In genomic region chr7:101233907-101234547, GRCh38 we compare ENCODE assay signal across 16 cellular contexts. TPM values are rescaled to one million over a fixed set of nuclear protein-coding genes. Genes with fewer than 3 reads are reported as not detected.
DNase-seq lines count a peak whose midpoint lies in the region; ATAC-seq, FAIRE-seq and TF ChIP-seq lines count a peak whose summit lies in the region.
"Had no signal": no experiment of that assay in that cellular context is flagged by ENCODE, and none has a peak within 500 bp of the region (broad histone marks: within the 10 kb centered on the region; RNA-seq: fewer than 3 reads in every experiment).

No MANE protein-coding gene starts in this region.

- FAIRE-seq in small intestine (lab: Jason Lieb, UNC), result no peak
- FAIRE-seq: H54 had no signal

- peaks cover 3% of the 10 kb centered on the region for H3K36me3 Mint-ChIP-seq in nephron progenitor cell (ENCODE audit: low read depth)
- H3K36me3 Mint-ChIP-seq: IgD-negative memory B cell had no signal

- H3K9me3 ChIP-seq in WERI-Rb-1 (ENCODE audit: severe bottlenecking) (no peaks in the 10 kb centered on the region), small intestine (ENCODE audit: control insufficient read depth, low read depth) (no peaks in the 10 kb centered on the region)

- TF ChIP-seq CTCF in WERI-Rb-1 (IDR thresholded peaks at IDR 0.05; ENCODE audit: low read depth, low read length) (no peak), nephron progenitor cell (IDR thresholded peaks at IDR 0.05) (no peak)

- H3K4me1 Mint-ChIP-seq in nephron progenitor cell, result peaks cover 36% of the 10 kb centered on the region

- 22 to 65% (median 43%) methylated on average over 20 to 21 of the region's 21 CpGs for WGBS in small intestine, 3 donors

- no peak for ATAC-seq in HG03432 (IDR thresholded peaks at IDR 0.05; ENCODE audit: unreplicated experiment)

- H3K27me3 Mint-ChIP-seq in nephron progenitor cell (ENCODE audit: low read depth, poor library complexity), result peaks cover 11% of the 10 kb centered on the region
- H3K27me3 Mint-ChIP-seq: IgD-negative memory B cell had no signal

- no peaks in the 10 kb centered on the region for H3K9me3 Mint-ChIP-seq in nephron progenitor cell
- H3K9me3 Mint-ChIP-seq: IgD-negative memory B cell had no signal

- H3K4me1 ChIP-seq in small intestine (ENCODE audit: control insufficient read depth in 2 of 2, insufficient read depth in 1 of 2, low read depth in 1 of 2, low read length in 1 of 2), result no peaks in the 10 kb centered on the region

- H3K4me3 Mint-ChIP-seq in nephron progenitor cell, result no peak overlapping the region
- H3K4me3 Mint-ChIP-seq: CD14-positive monocyte had no signal

- H3K27ac Mint-ChIP-seq in nephron progenitor cell, result no peak overlapping the region

- H3K4me3 ChIP-seq in WERI-Rb-1 (ENCODE audit: low read depth, low read length) (no peak overlapping the region), small intestine (ENCODE audit: low read depth in 1 of 2, low read length in 2 of 2) (peak overlapping the region in 1 of 2 donors; percentile 84)

- H3K27me3 ChIP-seq in WERI-Rb-1 (ENCODE audit: insufficient read depth, low read depth, severe bottlenecking), result no peaks in the 10 kb centered on the region
- no peaks in the 10 kb centered on the region for H3K27me3 ChIP-seq in small intestine (ENCODE audit: control insufficient read depth in 2 of 2, insufficient read depth in 2 of 2, low read length in 2 of 2)

- H3K36me3 ChIP-seq in WERI-Rb-1 (peaks cover 37% of the 10 kb centered on the region), small intestine (ENCODE audit: control insufficient read depth in 2 of 2, insufficient read depth in 2 of 2, low read length in 2 of 2) (no peaks in the 10 kb centered on the region)

- H3K27ac ChIP-seq in WERI-Rb-1, result peak overlapping the region; percentile 36
- peak overlapping the region; percentile 97 to 99 for H3K27ac ChIP-seq in small intestine (ENCODE audit: low read depth in 1 of 2, low read length in 1 of 2)

- DNase-seq in D341Med (ENCODE audit: low spot score) (peak; percentile 24), WERI-Rb-1 (peak; percentile 38), small intestine (peak; percentile 86), nephron progenitor cell (no peak)
- DNase-seq: ACHN, AML-193, DMS153, EL, NCI-H1105, NCI-H2107, OCI-M1, RPMI8226 had no signal

RNA-seq across cellular contexts. Expression of gene CLDN15, which starts 3.6 kb away (rescaled TPM):
- 100 to 1,000 TPM; 303 to 315 (median 314) TPM for polyA plus RNA-seq in small intestine
- polyA plus RNA-seq: CD14-positive monocyte had no signal

RNA-seq across cellular contexts. Expression of gene FIS1, which starts 10.9 kb away (rescaled TPM):
- 100 to 1,000 TPM; 236 to 319 (median 248) TPM for polyA plus RNA-seq in small intestine

RNA-seq across cellular contexts. Expression of gene ZNHIT1, which starts 16.1 kb away (rescaled TPM):
- polyA plus RNA-seq in small intestine, result 100 to 1,000 TPM; 118 to 240 (median 208) TPM

RNA-seq across cellular contexts. Expression of gene PLOD3, which starts 16.6 kb away (rescaled TPM):
- 10 to 100 TPM; 54.8 to 67.0 (median 62.8) TPM for polyA plus RNA-seq in small intestine

RNA-seq across cellular contexts. Expression of gene MOGAT3, which starts 33.2 kb away (rescaled TPM):
- polyA plus RNA-seq in small intestine, result 10 to 100 TPM; 15.4 to 63.3 (median 58.9) TPM
- polyA plus RNA-seq: CD14-positive monocyte, IgD-negative memory B cell had no signal
